Comparison of ENCODE assay signal across 22 cellular contexts in the genomic region with DNA sequence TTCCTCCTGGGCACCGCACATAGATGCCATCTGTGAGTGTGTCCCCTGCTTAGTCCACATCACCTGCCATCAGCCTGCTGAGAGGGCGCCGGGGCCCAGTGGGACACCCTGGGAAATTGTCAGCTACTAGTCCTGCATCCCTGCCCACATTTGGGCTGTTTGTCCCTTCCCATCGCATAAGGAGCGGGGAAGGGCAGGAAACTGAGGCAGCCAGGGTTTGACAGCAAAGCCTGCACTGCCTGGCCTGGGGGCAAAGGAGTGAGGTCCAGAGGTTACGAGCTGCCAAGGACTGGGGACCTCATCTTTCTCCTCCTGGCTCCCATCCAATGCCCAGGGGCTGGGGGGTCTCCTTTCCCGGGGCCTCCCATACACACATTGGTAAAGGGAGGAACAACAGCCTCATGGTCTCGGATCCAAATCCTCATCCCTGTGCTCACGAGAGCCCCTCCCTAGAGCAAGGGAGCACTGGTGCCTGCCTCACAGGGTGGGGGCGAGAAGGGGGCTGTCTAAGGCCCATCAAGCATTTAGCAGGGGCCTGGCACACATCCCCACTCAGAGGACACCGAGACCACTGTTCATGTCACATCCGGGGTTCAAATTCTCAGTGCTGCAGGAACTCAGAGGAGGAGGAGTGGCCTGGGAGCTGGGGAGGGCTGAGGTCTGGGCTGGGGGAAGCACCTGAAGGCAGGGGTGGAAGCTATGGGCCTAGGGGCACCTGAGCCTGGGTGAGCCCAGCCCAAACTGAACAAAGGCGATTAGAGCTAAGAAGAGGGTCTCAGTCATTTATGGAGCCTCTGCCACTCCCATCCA.
DNase-seq lines count a peak whose midpoint lies in the region; ATAC-seq and TF ChIP-seq lines count a peak whose summit lies in the region.
"Had no signal": no experiment of that assay in that cellular context is flagged by ENCODE, and none has a peak within 500 bp of the region (broad histone marks: within the 10 kb centered on the region; RNA-seq: fewer than 3 reads in every experiment).

No MANE protein-coding gene starts in this region.

- no peaks in the 10 kb centered on the region for H3K9me3 ChIP-seq in RWPE2 (ENCODE audit: severe bottlenecking)
- no peaks in the 10 kb centered on the region for H3K9me3 ChIP-seq in spleen
- H3K9me3 ChIP-seq: BE2C, prostate gland had no signal

- WGBS in spleen, 5 donors, result 93 to 98% (median 96%) methylated on average over 9 to 13 of the region's 13 CpGs

- H3K27me3 ChIP-seq in RWPE2 (ENCODE audit: insufficient read depth, poor library complexity, severe bottlenecking) (no peaks in the 10 kb centered on the region), spleen (replicated peaks in 1 of 7) (no peaks in the 10 kb centered on the region)
- H3K27me3 ChIP-seq: BE2C, hepatocyte had no signal

- H3K4me1 ChIP-seq in RWPE2 (ENCODE audit: insufficient read depth, poor library complexity, severe bottlenecking), result peaks cover 62% of the 10 kb centered on the region
- peaks cover 32 to 100% (median 68%) of the 10 kb centered on the region in 6 donors for H3K4me1 ChIP-seq in spleen
- H3K4me1 ChIP-seq: prostate gland had no signal

- peaks cover 13% of the 10 kb centered on the region for H3K36me3 Mint-ChIP-seq in activated CD4-positive, alpha-beta memory T cell treated with anti-CD3 and anti-CD28 coated beads, Interleukin-2, amount 10 ng/mL, durations not matched to agents 7 days and 5 days (ENCODE audit: low read depth)
- no peaks in the 10 kb centered on the region for H3K36me3 Mint-ChIP-seq in activated CD4-positive, alpha-beta memory T cell treated with anti-CD3 and anti-CD28 coated beads for 36 hours
- peaks cover 0 to 7% (median 4%) of the 10 kb centered on the region in 3 donors for H3K36me3 Mint-ChIP-seq in immature natural killer cell
- H3K36me3 Mint-ChIP-seq: activated naive CD8-positive, alpha-beta T cell; naive thymus-derived CD4-positive, alpha-beta T cell had no signal

- no peaks in the 10 kb centered on the region for H3K9me3 Mint-ChIP-seq in activated CD4-positive, alpha-beta memory T cell treated with anti-CD3 and anti-CD28 coated beads, Interleukin-2, amount 10 ng/mL, durations not matched to agents 7 days and 5 days
- H3K9me3 Mint-ChIP-seq in activated CD4-positive, alpha-beta memory T cell treated with anti-CD3 and anti-CD28 coated beads for 36 hours, result no peaks in the 10 kb centered on the region
- H3K9me3 Mint-ChIP-seq in immature natural killer cell, result no peaks in the 10 kb centered on the region
- H3K9me3 Mint-ChIP-seq: naive thymus-derived CD4-positive, alpha-beta T cell had no signal

- CTCF ChIA-PET in activated CD4-positive, alpha-beta memory T cell treated with anti-CD3 and anti-CD28 coated beads, Interleukin-2, amount 10 ng/mL, durations not matched to agents 7 days and 5 days (lab: Charles Lee), result no interaction called here
- CTCF ChIA-PET in activated CD4-positive, alpha-beta memory T cell treated with anti-CD3 and anti-CD28 coated beads for 36 hours (lab: Charles Lee), result no interaction called here

- POLR2A ChIA-PET in activated CD4-positive, alpha-beta memory T cell treated with anti-CD3 and anti-CD28 coated beads, Interleukin-2, amount 10 ng/mL, durations not matched to agents 7 days and 5 days (lab: Charles Lee), result interaction anchor here (1.1 to 3.8 kb wide), 3 partner anchors 23 to 976 kb away, joined by 3 to 37 read pairs (median 4); partner anchors contain the start of gene ACAA2
- POLR2A ChIA-PET in activated CD4-positive, alpha-beta memory T cell treated with anti-CD3 and anti-CD28 coated beads for 36 hours (lab: Charles Lee), result interaction anchor here (0.9 kb wide), 1 partner anchor 116 kb away, joined by 3 read pairs; no protein-coding TSS in a partner anchor

- peaks cover 81% of the 10 kb centered on the region for H3K4me1 Mint-ChIP-seq in activated CD4-positive, alpha-beta memory T cell treated with anti-CD3 and anti-CD28 coated beads, Interleukin-2, amount 10 ng/mL, durations not matched to agents 7 days and 5 days
- peaks cover 91% of the 10 kb centered on the region for H3K4me1 Mint-ChIP-seq in activated CD4-positive, alpha-beta memory T cell treated with anti-CD3 and anti-CD28 coated beads for 36 hours (ENCODE audit: low read depth)
- H3K4me1 Mint-ChIP-seq in immature natural killer cell, result peaks cover 97 to 99% of the 10 kb centered on the region in 2 donors

- peak overlapping the region; percentile 48 for H3K27ac Mint-ChIP-seq in activated CD4-positive, alpha-beta memory T cell treated with anti-CD3 and anti-CD28 coated beads, Interleukin-2, amount 10 ng/mL, durations not matched to agents 7 days and 5 days
- no peak overlapping the region for H3K27ac Mint-ChIP-seq in activated CD4-positive, alpha-beta memory T cell treated with anti-CD3 and anti-CD28 coated beads for 36 hours
- H3K27ac Mint-ChIP-seq in immature natural killer cell, result peak overlapping the region; percentile 95 to 98 (median 97)
- H3K27ac Mint-ChIP-seq: activated naive CD8-positive, alpha-beta T cell had no signal

- no peak for TF ChIP-seq POLR2A in spleen (IDR thresholded peaks at IDR 0.05)

- TF ChIP-seq CTCF in RWPE2 (IDR thresholded peaks at IDR 0.05; ENCODE audit: poor library complexity, severe bottlenecking) (no peak), spleen (IDR thresholded peaks at IDR 0.05 in 8 of 11, conservative IDR thresholded peaks at IDR 0.05 in 3 of 11) (no peak)

- H3K27ac ChIP-seq in RWPE2 (ENCODE audit: poor library complexity, severe bottlenecking), result peak overlapping the region; percentile 93
- peak overlapping the region in 3 of 8 donors; percentile 36 to 89 (median 79) for H3K27ac ChIP-seq in spleen
- H3K27ac ChIP-seq: hepatocyte, prostate gland, SK-N-MC had no signal

- intact Hi-C loops in activated CD4-positive, alpha-beta memory T cell treated with anti-CD3 and anti-CD28 coated beads for 36 hours (cut with micrococcal nuclease), result loop anchor here (10.0 kb wide), 1 partner anchor 922 kb away; no protein-coding TSS in a partner anchor
- intact Hi-C loops in spleen (cut with DNase I; ENCODE audit: low total_unique reads), result no loop called here

- H3K4me3 ChIP-seq in RWPE2 (ENCODE audit: severe bottlenecking) (no peak overlapping the region), spleen (no peak overlapping the region)
- H3K4me3 ChIP-seq: hepatocyte, prostate gland, SK-N-MC, skin epidermis had no signal

- no peaks in the 10 kb centered on the region for H3K27me3 Mint-ChIP-seq in activated CD4-positive, alpha-beta memory T cell treated with anti-CD3 and anti-CD28 coated beads, Interleukin-2, amount 10 ng/mL, durations not matched to agents 7 days and 5 days
- no peaks in the 10 kb centered on the region for H3K27me3 Mint-ChIP-seq in activated CD4-positive, alpha-beta memory T cell treated with anti-CD3 and anti-CD28 coated beads for 36 hours
- peaks cover 6 to 17% (median 13%) of the 10 kb centered on the region in 3 donors for H3K27me3 Mint-ChIP-seq in immature natural killer cell (ENCODE audit: low read depth in 3 of 3)
- H3K27me3 Mint-ChIP-seq: activated naive CD8-positive, alpha-beta T cell; naive thymus-derived CD4-positive, alpha-beta T cell had no signal

- DNase-seq in activated CD4-positive, alpha-beta memory T cell treated with anti-CD3 and anti-CD28 coated beads, Interleukin-2, amount 10 ng/mL, durations not matched to agents 7 days and 5 days, result no peak
- no peak for DNase-seq in activated CD4-positive, alpha-beta memory T cell treated with anti-CD3 and anti-CD28 coated beads for 36 hours
- peak; percentile 42 for DNase-seq in RWPE2 (ENCODE audit: low spot score)
- no peak for DNase-seq in immature natural killer cell
- DNase-seq in spleen, result peak; percentile 69
- DNase-seq in NCI-H446 (lab: John Stamatoyannopoulos, UW), result no peak
- no peak for DNase-seq in T-helper 1 cell
- no peak for DNase-seq in midbrain (lab: John Stamatoyannopoulos, UW)
- DNase-seq: activated CD4-positive, alpha-beta T cell treated with anti-CD3 and anti-CD28 coated beads for 4 hours; activated T-cell treated with anti-CD3 and anti-CD28 coated beads for 4 hours; BE2C; GOT3; islet precursor cell; naive thymus-derived CD4-positive, alpha-beta T cell; NCI-H1417; NCI-H526; stimulated activated CD4-positive, alpha-beta T cell treated with anti-CD3 and anti-CD28 coated beads, Interleukin-4, amount 100 ng/mL, for 1 hour had no signal

- no peaks in the 10 kb centered on the region for H3K36me3 ChIP-seq in RWPE2 (ENCODE audit: low read depth)
- H3K36me3 ChIP-seq in spleen, result no peaks in the 10 kb centered on the region
- H3K36me3 ChIP-seq: BE2C, prostate gland had no signal

- H3K4me3 Mint-ChIP-seq in activated CD4-positive, alpha-beta memory T cell treated with anti-CD3 and anti-CD28 coated beads, Interleukin-2, amount 10 ng/mL, durations not matched to agents 7 days and 5 days, result no peak overlapping the region
- no peak overlapping the region for H3K4me3 Mint-ChIP-seq in activated CD4-positive, alpha-beta memory T cell treated with anti-CD3 and anti-CD28 coated beads for 36 hours
- peak overlapping the region; percentile 56 to 97 (median 80) for H3K4me3 Mint-ChIP-seq in immature natural killer cell
- H3K4me3 Mint-ChIP-seq: activated naive CD8-positive, alpha-beta T cell had no signal

- ATAC-seq in RWPE2 (ENCODE audit: low read depth), result no peak
- ATAC-seq: naive thymus-derived CD4-positive, alpha-beta T cell had no signal

Comparison
In these comparisons a context has a peak if more than half of its experiments do, and no peak if none do; other contexts are left out.
1. DNase-seq: peak in RWPE2 (single experiment) and spleen (single experiment); none in activated CD4-positive, alpha-beta memory T cell treated with anti-CD3 and anti-CD28 coated beads, Interleukin-2, amount 10 ng/mL, durations not matched to agents 7 days and 5 days (single experiment), activated CD4-positive, alpha-beta memory T cell treated with anti-CD3 and anti-CD28 coated beads for 36 hours (single experiment), immature natural killer cell (0 of 3), NCI-H446 (0 of 2), T-helper 1 cell (0 of 5) and midbrain (single experiment).
2. H3K4me3 Mint-ChIP-seq: peak in immature natural killer cell (5 of 5); none in activated CD4-positive, alpha-beta memory T cell treated with anti-CD3 and anti-CD28 coated beads, Interleukin-2, amount 10 ng/mL, durations not matched to agents 7 days and 5 days (single experiment) and activated CD4-positive, alpha-beta memory T cell treated with anti-CD3 and anti-CD28 coated beads for 36 hours (single experiment).